ENCODE assay signal across 13 cellular contexts in the genomic region with DNA sequence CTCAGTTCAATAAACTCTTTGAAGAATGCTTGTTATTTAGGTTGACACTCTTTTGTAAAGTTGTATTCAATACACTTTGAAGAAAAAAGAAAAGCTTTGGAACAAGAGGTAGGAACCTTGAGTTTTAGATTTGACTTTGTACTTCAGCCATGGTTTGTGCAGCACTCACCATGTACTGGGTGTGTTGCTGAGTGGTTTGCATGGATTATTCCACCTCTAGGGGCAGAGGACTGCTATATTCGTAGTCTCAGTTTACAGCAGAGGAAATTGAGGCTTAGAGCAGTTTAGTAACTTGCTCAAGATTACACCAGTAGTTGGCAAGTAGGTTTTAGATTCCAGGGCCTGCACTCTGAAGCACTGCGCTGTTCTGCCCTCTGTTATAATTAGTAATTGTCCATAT.
DNase-seq lines count a peak whose midpoint lies in the region; ATAC-seq, FAIRE-seq and TF ChIP-seq lines count a peak whose summit lies in the region.
"Had no signal": no experiment of that assay in that cellular context is flagged by ENCODE, and none has a peak within 500 bp of the region (broad histone marks: within the 10 kb centered on the region; RNA-seq: fewer than 3 reads in every experiment).

No MANE protein-coding gene starts in this region.

- H3K36me3 ChIP-seq in small intestine (ENCODE audit: control insufficient read depth in 2 of 2, insufficient read depth in 2 of 2, low read length in 2 of 2): no peaks in the 10 kb centered on the region
- H3K36me3 ChIP-seq: thoracic aorta had no signal

- H3K27ac ChIP-seq in small intestine (ENCODE audit: low read depth in 1 of 2, low read length in 1 of 2): no peak overlapping the region
- H3K27ac ChIP-seq: thoracic aorta had no signal

- no peak overlapping the region for H3K4me3 ChIP-seq in fibroblast of villous mesenchyme (ENCODE audit: low read depth, low read length)
- H3K4me3 ChIP-seq in small intestine (ENCODE audit: low read depth in 1 of 2, low read length in 2 of 2): no peak overlapping the region
- H3K4me3 ChIP-seq: thoracic aorta had no signal

- H3K9me3 Mint-ChIP-seq in activated naive CD8-positive, alpha-beta T cell treated with anti-CD3 and anti-CD28 coated beads, Interleukin-2, amount 50 U/mL, for 24 hours: peaks cover 5% of the 10 kb centered on the region
- peaks cover 2% of the 10 kb centered on the region for H3K9me3 Mint-ChIP-seq in activated naive CD8-positive, alpha-beta T cell treated with anti-CD3 and anti-CD28 coated beads for 36 hours

- DNase-seq in activated naive CD8-positive, alpha-beta T cell treated with anti-CD3 and anti-CD28 coated beads, Interleukin-2, amount 50 U/mL, for 24 hours: no peak
- DNase-seq in activated naive CD8-positive, alpha-beta T cell treated with anti-CD3 and anti-CD28 coated beads for 36 hours: no peak
- DNase-seq in SHP77 treated with DMSO at 0.1 percent for 48 hours (lab: John Stamatoyannopoulos, UW) (peak; percentile 38), fibroblast of villous mesenchyme (ENCODE audit: low read depth) (peak; percentile 28), small intestine (peak; percentile 20), SK-N-DZ (ENCODE audit: low spot score) (no peak), NCI-H128 (lab: John Stamatoyannopoulos, UW; ENCODE audit: unreplicated experiment) (no peak)
- DNase-seq: ACHN; activated CD8-positive, alpha-beta memory T cell treated with anti-CD3 and anti-CD28 coated beads, Interleukin-2, amount 50 U/mL, for 48 hours; DMS153 had no signal

- no peaks in the 10 kb centered on the region for H3K9me3 ChIP-seq in small intestine (ENCODE audit: control insufficient read depth, low read depth)
- H3K9me3 ChIP-seq: thoracic aorta had no signal

- peaks cover 0 to 3% of the 10 kb centered on the region in 2 donors for H3K4me1 ChIP-seq in small intestine (ENCODE audit: control insufficient read depth in 2 of 2, insufficient read depth in 1 of 2, low read depth in 1 of 2, low read length in 1 of 2)

- peak; percentile 43 for TF ChIP-seq CTCF in fibroblast of villous mesenchyme (IDR thresholded peaks at IDR 0.05; ENCODE audit: insufficient read depth, low read depth, low read length)

- 82 to 93% (median 89%) methylated on average over 2 of the region's 2 CpGs for WGBS in small intestine, 3 donors

- H3K27ac Mint-ChIP-seq in activated naive CD8-positive, alpha-beta T cell treated with anti-CD3 and anti-CD28 coated beads, Interleukin-2, amount 50 U/mL, for 24 hours: no peak overlapping the region
- no peak overlapping the region for H3K27ac Mint-ChIP-seq in activated naive CD8-positive, alpha-beta T cell treated with anti-CD3 and anti-CD28 coated beads for 36 hours

- peaks cover 5% of the 10 kb centered on the region for H3K4me1 Mint-ChIP-seq in activated naive CD8-positive, alpha-beta T cell treated with anti-CD3 and anti-CD28 coated beads, Interleukin-2, amount 50 U/mL, for 24 hours
- peaks cover 24% of the 10 kb centered on the region for H3K4me1 Mint-ChIP-seq in activated naive CD8-positive, alpha-beta T cell treated with anti-CD3 and anti-CD28 coated beads for 36 hours

- no peak for FAIRE-seq in small intestine (lab: Jason Lieb, UNC)

- peaks cover 16% of the 10 kb centered on the region for H3K36me3 Mint-ChIP-seq in activated naive CD8-positive, alpha-beta T cell treated with anti-CD3 and anti-CD28 coated beads, Interleukin-2, amount 50 U/mL, for 24 hours (ENCODE audit: low read depth)
- H3K36me3 Mint-ChIP-seq in activated naive CD8-positive, alpha-beta T cell treated with anti-CD3 and anti-CD28 coated beads for 36 hours: peaks cover 14% of the 10 kb centered on the region

- peak; percentile 40 for ATAC-seq in activated naive CD8-positive, alpha-beta T cell treated with anti-CD3 and anti-CD28 coated beads, Interleukin-2, amount 50 U/mL, for 24 hours
- no peak for ATAC-seq in GM21529 (IDR thresholded peaks at IDR 0.05; ENCODE audit: unreplicated experiment)
- ATAC-seq: sciatic nerve had no signal

- H3K27me3 ChIP-seq in small intestine (ENCODE audit: control insufficient read depth in 2 of 2, insufficient read depth in 2 of 2, low read length in 2 of 2): no peaks in the 10 kb centered on the region

- H3K4me3 Mint-ChIP-seq in activated naive CD8-positive, alpha-beta T cell treated with anti-CD3 and anti-CD28 coated beads, Interleukin-2, amount 50 U/mL, for 24 hours: no peak overlapping the region
- H3K4me3 Mint-ChIP-seq in activated naive CD8-positive, alpha-beta T cell treated with anti-CD3 and anti-CD28 coated beads for 36 hours: no peak overlapping the region

- H3K27me3 Mint-ChIP-seq in activated naive CD8-positive, alpha-beta T cell treated with anti-CD3 and anti-CD28 coated beads, Interleukin-2, amount 50 U/mL, for 24 hours: no peaks in the 10 kb centered on the region
- no peaks in the 10 kb centered on the region for H3K27me3 Mint-ChIP-seq in activated naive CD8-positive, alpha-beta T cell treated with anti-CD3 and anti-CD28 coated beads for 36 hours

Comparison
In these comparisons a context has a peak if more than half of its experiments do, and no peak if none do; other contexts are left out.
1. DNase-seq: peak in SHP77 treated with DMSO at 0.1 percent for 48 hours (single experiment), fibroblast of villous mesenchyme (single experiment) and small intestine (single experiment); none in activated naive CD8-positive, alpha-beta T cell treated with anti-CD3 and anti-CD28 coated beads, Interleukin-2, amount 50 U/mL, for 24 hours (single experiment), activated naive CD8-positive, alpha-beta T cell treated with anti-CD3 and anti-CD28 coated beads for 36 hours (single experiment), SK-N-DZ (single experiment) and NCI-H128 (single experiment).